Comparison of ENCODE assay signal across 25 cellular contexts in genomic region chr7:138917771-138918170, GRCh38.
"Had no signal": no experiment of that assay in that cellular context is flagged by ENCODE, and none has a peak within 500 bp of the region (broad histone marks: within the 10 kb centered on the region; RNA-seq: fewer than 3 reads in every experiment).

No MANE protein-coding gene starts in this region.

- H3K9me3 ChIP-seq: ascending aorta had no signal

- H3K4me1 Mint-ChIP-seq: brain; central memory CD8-positive, alpha-beta T cell had no signal

- H3K4me3 ChIP-seq: ascending aorta, SK-N-MC had no signal

- H3K9me3 Mint-ChIP-seq: activated CD8-positive, alpha-beta T cell treated with anti-CD3 and anti-CD28 coated beads for 36 hours; activated naive CD4-positive, alpha-beta T cell treated with anti-CD3 and anti-CD28 coated beads, Interleukin-2, amount 50 U/mL, for 72 hours; activated naive CD8-positive, alpha-beta T cell treated with anti-CD3 and anti-CD28 coated beads, Interleukin-2, amount 50 U/mL, for 24 hours; activated T-cell treated with anti-CD3 and anti-CD28 coated beads, Interleukin-2, amount 50 U/mL, for 4 hours; central memory CD8-positive, alpha-beta T cell had no signal

- H3K36me3 ChIP-seq: ascending aorta had no signal

- H3K4me3 Mint-ChIP-seq: activated CD8-positive, alpha-beta T cell treated with anti-CD3 and anti-CD28 coated beads for 36 hours; activated naive CD8-positive, alpha-beta T cell treated with anti-CD3 and anti-CD28 coated beads, Interleukin-2, amount 50 U/mL, for 24 hours; activated T-cell treated with anti-CD3 and anti-CD28 coated beads, Interleukin-2, amount 50 U/mL, for 4 hours; brain; central memory CD8-positive, alpha-beta T cell had no signal

- DNase-seq: activated CD4-positive, alpha-beta T cell treated with anti-CD3 and anti-CD28 coated beads for 4 hours; activated CD8-positive, alpha-beta T cell treated with anti-CD3 and anti-CD28 coated beads for 36 hours; activated effector memory CD4-positive, alpha-beta T cell treated with anti-CD3 and anti-CD28 coated beads, Interleukin-2, amount 50 U/mL, for 16 hours; activated naive CD4-positive, alpha-beta T cell treated with Interleukin-2 at 50 U/mL for 16 hours; activated naive CD8-positive, alpha-beta T cell treated with anti-CD3 and anti-CD28 coated beads, Interleukin-2, amount 50 U/mL, for 24 hours; activated T-cell treated with anti-CD3 and anti-CD28 coated beads, Interleukin-2, amount 50 U/mL, for 4 hours; amniotic stem cell; KG1; NCI-H1092 treated with DMSO at 0.1 percent for 48 hours; NCI-H1417 treated with DMSO at 0.1 percent for 48 hours; NCI-H1694; NCI-H2029; NCI-H345; NCI-H510A; NCI-H526 treated with DMSO at 0.1 percent for 48 hours; NCI-H82; RPMI8226; T-helper 1 cell had no signal

- H3K27ac Mint-ChIP-seq: activated CD8-positive, alpha-beta T cell treated with anti-CD3 and anti-CD28 coated beads for 36 hours; activated naive CD4-positive, alpha-beta T cell treated with anti-CD3 and anti-CD28 coated beads, Interleukin-2, amount 50 U/mL, for 72 hours; activated naive CD8-positive, alpha-beta T cell treated with anti-CD3 and anti-CD28 coated beads, Interleukin-2, amount 50 U/mL, for 24 hours had no signal

- ATAC-seq: activated CD4-positive, CD25-positive, alpha-beta regulatory T cell treated with anti-CD3 and anti-CD28 coated beads, Interleukin-2, amount 50 U/mL, for 24 hours; activated CD8-positive, alpha-beta T cell treated with anti-CD3 and anti-CD28 coated beads for 36 hours; activated naive CD4-positive, alpha-beta T cell treated with anti-CD3 and anti-CD28 coated beads, Interleukin-2, amount 50 U/mL, for 72 hours; activated naive CD8-positive, alpha-beta T cell treated with anti-CD3 and anti-CD28 coated beads, Interleukin-2, amount 50 U/mL, for 24 hours; activated T-cell treated with anti-CD3 and anti-CD28 coated beads, Interleukin-2, amount 50 U/mL, for 4 hours; Right ventricle myocardium inferior had no signal

- H3K27ac ChIP-seq: ascending aorta, SK-N-MC had no signal

- H3K27me3 ChIP-seq: ascending aorta had no signal

- H3K4me1 ChIP-seq: ascending aorta had no signal

- H3K36me3 Mint-ChIP-seq: activated naive CD4-positive, alpha-beta T cell treated with anti-CD3 and anti-CD28 coated beads, Interleukin-2, amount 50 U/mL, for 72 hours had no signal
